In the genomic region with DNA sequence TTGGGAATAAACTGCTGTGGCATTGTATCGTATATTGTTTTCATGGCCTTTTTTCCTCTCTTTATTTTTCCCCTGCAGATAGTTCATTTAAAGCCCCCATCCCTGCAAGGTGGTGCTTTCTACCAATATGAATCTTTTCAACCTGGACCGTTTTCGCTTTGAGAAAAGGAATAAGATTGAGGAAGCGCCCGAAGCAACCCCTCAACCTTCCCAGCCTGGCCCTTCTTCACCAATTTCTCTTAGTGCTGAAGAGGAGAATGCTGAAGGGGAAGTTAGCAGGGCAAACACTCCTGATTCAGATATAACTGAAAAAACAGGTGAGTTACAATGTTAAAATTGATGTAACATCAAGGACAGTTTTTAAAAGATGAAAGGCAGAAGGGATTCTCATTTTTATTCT, we compare ENCODE assay signal across 7 cellular contexts. TPM values are rescaled to one million over a fixed set of nuclear protein-coding genes. Genes with fewer than 3 reads are reported as not detected.
DNase-seq lines count a peak whose midpoint lies in the region; ATAC-seq and TF ChIP-seq lines count a peak whose summit lies in the region.

No MANE protein-coding gene starts in this region.

- H3K4me3 ChIP-seq in H7 (ENCODE audit: insufficient read depth, low read depth, low read length) (peak overlapping the region; percentile 79), fibroblast of pulmonary artery (replicated peaks; ENCODE audit: low read depth, low read length) (peak overlapping the region; percentile 94), skeletal muscle cell (ENCODE audit: low read depth, low read length) (peak overlapping the region; percentile 75)

- no peaks in the 10 kb centered on the region for H3K27me3 ChIP-seq in H7 (ENCODE audit: control insufficient read depth, insufficient read depth, low read length)

- H3K36me3 ChIP-seq in H7 (replicated peaks; ENCODE audit: control insufficient read depth, insufficient read depth, low read length) = peaks cover 3% of the 10 kb centered on the region

- in situ Hi-C loops in SK-MEL-5 (cut with HindIII; ENCODE audit: low pct_unique_long_range_greater_than_20kb, low sequenced_read_pairs) = no loop called here

- DNase-seq in H7 = no peak
- peak; percentile 0 for DNase-seq in SK-MEL-5 (ENCODE audit: low read depth, low spot score)
- no peak for DNase-seq in fibroblast of pulmonary artery (ENCODE audit: low read depth)
- DNase-seq in skeletal muscle cell (ENCODE audit: low read depth) = no peak
- DNase-seq in activated gamma-delta T cell (lab: John Stamatoyannopoulos, UW) = no peak

- no peak for ATAC-seq in HG03520 (IDR thresholded peaks at IDR 0.05; ENCODE audit: unreplicated experiment)
- no peak for ATAC-seq in HG02610 (IDR thresholded peaks at IDR 0.05; ENCODE audit: unreplicated experiment)

- no peak for TF ChIP-seq CTCF in fibroblast of pulmonary artery (IDR thresholded peaks at IDR 0.05; ENCODE audit: low read length, missing control alignments)

RNA-seq across cellular contexts. Expression of a gene that starts 0.6 kb away (rescaled TPM):
- total RNA-seq in H7 (2014; rRNA removed; shearing (Covaris generic)) = 39.5 and 42.4 TPM in 2 replicates
- total RNA-seq in SK-MEL-5 (2014; rRNA removed; shearing (Covaris generic)) = 40.7 TPM in 2 replicates
- 18.5 and 26.3 TPM in 2 replicates for polyA plus RNA-seq in SK-MEL-5 (2015; cell fraction: cytosol; rRNA removed)
- polyA plus RNA-seq in SK-MEL-5 (2015; cell fraction: nucleus; rRNA removed) = 125 and 143 TPM in 2 replicates
